ENCODE assay signal across 8 cellular contexts in the genomic region with DNA sequence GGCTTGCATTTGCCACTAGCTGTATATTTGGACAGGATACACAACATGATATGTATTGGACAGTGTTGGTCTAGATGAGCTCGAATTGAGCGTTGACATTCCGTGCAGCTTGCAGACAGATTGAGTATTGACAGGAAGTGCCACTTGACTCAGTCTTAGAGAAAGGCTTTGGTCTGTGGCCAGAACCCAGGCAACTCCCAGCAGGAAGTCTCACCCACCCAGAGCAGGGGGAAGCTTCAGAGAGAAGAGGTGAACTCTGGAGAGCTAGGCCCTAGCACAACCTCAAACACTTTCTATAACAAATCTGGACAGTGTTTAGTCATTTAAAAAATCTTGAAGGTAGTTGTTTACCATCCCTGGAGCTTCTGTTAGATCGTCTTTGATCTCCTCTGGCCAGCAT.
DNase-seq lines count a peak whose midpoint lies in the region; ATAC-seq, FAIRE-seq and TF ChIP-seq lines count a peak whose summit lies in the region.

No MANE protein-coding gene starts in this region.

- BruUV-seq in GM12878 (replicated peaks; lab: Mats Ljungman, UMichigan): no TSS peak

- no peaks in the 10 kb centered on the region for H4K20me1 ChIP-seq in GM12878 (ENCODE audit: control insufficient read depth, insufficient read depth)

- H3K4me1 ChIP-seq in GM12878 (ENCODE audit: control insufficient read depth, insufficient read depth, low read length): peaks cover 19% of the 10 kb centered on the region

- no peaks in the 10 kb centered on the region for H3K36me3 Mint-ChIP-seq in T-cell
- H3K36me3 Mint-ChIP-seq in mesothelial cell of epicardium: peaks cover 1% of the 10 kb centered on the region

- H3K27me3 Mint-ChIP-seq in T-cell (no peaks in the 10 kb centered on the region), mesothelial cell of epicardium (ENCODE audit: low read depth) (no peaks in the 10 kb centered on the region)

- RAD21 ChIA-PET in GM12878 (lab: Charles Lee; ENCODE audit: unreplicated experiment): interaction anchor here (0.9 to 1.4 kb wide), 6 partner anchors 9 to 96 kb away, joined by 3 to 5 read pairs (median 3); no protein-coding TSS in a partner anchor

- SMC1A ChIA-PET in GM12878 (lab: Charles Lee; ENCODE audit: uncharacterized antibody, unreplicated experiment): interaction anchor here (1.0 to 4.1 kb wide), 12 partner anchors 10 to 184 kb away, joined by 3 to 21 read pairs (median 4); no protein-coding TSS in a partner anchor

- peak; percentile 54 for FAIRE-seq in GM12878 (lab: Jason Lieb, UNC)

- TF ChIP-seq CTCF in GM12878 (IDR thresholded peaks at IDR 0.05 in 2 of 3, conservative IDR thresholded peaks at IDR 0.05 in 1 of 3; ENCODE audit: control insufficient read depth in 2 of 3, extremely low read depth in 1 of 3, insufficient read depth in 1 of 3, low read depth in 3 of 3, low read length in 3 of 3) (no peak), mesothelial cell of epicardium (IDR thresholded peaks at IDR 0.05; ENCODE audit: unreplicated experiment) (no peak)

- TF ChIP-seq EP300 in GM12878 (IDR thresholded peaks at IDR 0.05; ENCODE audit: borderline replicate concordance in 1 of 2, control insufficient read depth in 1 of 2, low read depth in 2 of 2, low read length in 2 of 2): no peak

- no peaks in the 10 kb centered on the region; a peak in 1 of 4 replicates for H3K36me3 ChIP-seq in GM12878 (ENCODE audit: control insufficient read depth in 2 of 2, insufficient read depth in 2 of 2, low read length in 1 of 2)

- H3K4me1 Mint-ChIP-seq in T-cell: peaks cover 4 to 28% (median 4%) of the 10 kb centered on the region in 3 donors
- H3K4me1 Mint-ChIP-seq in mesothelial cell of epicardium: peaks cover 12% of the 10 kb centered on the region

- H3K27ac Mint-ChIP-seq in T-cell (no peak overlapping the region), mesothelial cell of epicardium (no peak overlapping the region)

- ATAC-seq in HG03280 (IDR thresholded peaks at IDR 0.05; ENCODE audit: unreplicated experiment) (peak; percentile 70), T-cell (replicated peaks in 1 of 4) (peak; percentile 98 to 99 (median 99)), GM12878 (peak; percentile 94)

- H3K27me3 ChIP-seq in GM12878 (replicated peaks in 1 of 2; ENCODE audit: control insufficient read depth in 2 of 2, insufficient read depth in 2 of 2, low read length in 1 of 2): no peaks in the 10 kb centered on the region

- in situ Hi-C loops in GM12878 (cut with MboI): no loop called here

- peak; percentile 31 for DNase-seq in AG08395 (ENCODE audit: low spot score)
- peak; percentile 51 for DNase-seq in GM19240 (ENCODE audit: insufficient read length, low spot score)
- peak; percentile 30 to 76 (median 52) for DNase-seq in T-cell
- peak; percentile 63 for DNase-seq in GM12878 (ENCODE audit: low read depth, low spot score)
- peak in 2 of 3 experiments; percentile 18 to 34 for DNase-seq in stimulated activated CD4-positive, alpha-beta T cell treated with anti-CD3 and anti-CD28 coated beads, TNF-alpha, amount 100 ng/mL, for 4 hours (ENCODE audit: low read depth in 3 of 3)
- no peak for DNase-seq in inferior parietal cortex (ENCODE audit: extremely low spot score)
- no peak for DNase-seq in mesothelial cell of epicardium (ENCODE audit: low spot score in 2 of 2, unreplicated experiment in 2 of 2)

- H3K79me2 ChIP-seq in GM12878 (ENCODE audit: control insufficient read depth, insufficient read depth, low read length): no peaks in the 10 kb centered on the region

- CTCF ChIA-PET in T-cell (lab: Charles Lee) (no interaction called here), GM12878 (lab: Yijun Ruan, JAX) (interaction anchor here (0.6 to 1.3 kb wide), 6 partner anchors 13 to 597 kb away, joined by 3 to 5 read pairs (median 3); no protein-coding TSS in a partner anchor)

- H3K9me3 Mint-ChIP-seq in T-cell (peaks cover 0 to 4% (median 3%) of the 10 kb centered on the region in 3 donors), mesothelial cell of epicardium (peaks cover 15% of the 10 kb centered on the region)

- H3K27ac ChIP-seq in GM12878 (ENCODE audit: control insufficient read depth, insufficient read depth): no peak overlapping the region

- H3K4me3 Mint-ChIP-seq in T-cell (no peak overlapping the region), mesothelial cell of epicardium (no peak overlapping the region)

- H3K4me2 ChIP-seq in GM12878 (ENCODE audit: control insufficient read depth, insufficient read depth): peak overlapping the region; percentile 23; the same call in 1 of the 2 replicates

- H2AFZ ChIP-seq in GM12878 (ENCODE audit: control insufficient read depth, low read depth, low read length): peak overlapping the region; percentile 50

- intact Hi-C loops in GM12878 (cut with micrococcal nuclease; ENCODE audit: unreplicated experiment): loop anchor here (1.0 kb wide), 2 partner anchors 23 to 49 kb away; no protein-coding TSS in a partner anchor

- H3K9me3 ChIP-seq in GM12878 (replicated peaks; ENCODE audit: control insufficient read depth, insufficient read depth, low read length): no peaks in the 10 kb centered on the region; the same call in 1 of the 3 replicates

- WGBS in GM12878 (ENCODE audit: insufficient coverage, insufficient replicate concordance, low lambda C conversion rate, missing lambda C conversion rate): 14% methylated on average over 4 of the region's 4 CpGs

- no peak for TF ChIP-seq RAD21 in GM12878 (IDR thresholded peaks at IDR 0.05; ENCODE audit: insufficient read depth, low read depth, low read length)

- no peak overlapping the region for H3K9ac ChIP-seq in GM12878 (ENCODE audit: control insufficient read depth, insufficient read depth, low read length)

- TF ChIP-seq POLR2A in GM12878 (IDR thresholded peaks at IDR 0.05; ENCODE audit: low read depth, low read length): no peak

- H3K4me3 ChIP-seq in GM12878: no peak overlapping the region

- POLR2A ChIA-PET in T-cell (lab: Charles Lee): interaction anchor here (0.5 to 1.0 kb wide), 2 partner anchors 67 to 155 kb away, joined by 3 read pairs; no protein-coding TSS in a partner anchor
- POLR2A ChIA-PET in GM12878 (lab: Charles Lee): interaction anchor here (1.0 to 1.2 kb wide), 2 partner anchors 22 to 23 kb away, joined by 3 to 7 read pairs; no protein-coding TSS in a partner anchor

TF ChIP-seq in GM12878, 131 proteins besides CTCF, POLR2A, EP300 and RAD21 (continues in another document):
- TF ChIP-seq, protein P1, sequence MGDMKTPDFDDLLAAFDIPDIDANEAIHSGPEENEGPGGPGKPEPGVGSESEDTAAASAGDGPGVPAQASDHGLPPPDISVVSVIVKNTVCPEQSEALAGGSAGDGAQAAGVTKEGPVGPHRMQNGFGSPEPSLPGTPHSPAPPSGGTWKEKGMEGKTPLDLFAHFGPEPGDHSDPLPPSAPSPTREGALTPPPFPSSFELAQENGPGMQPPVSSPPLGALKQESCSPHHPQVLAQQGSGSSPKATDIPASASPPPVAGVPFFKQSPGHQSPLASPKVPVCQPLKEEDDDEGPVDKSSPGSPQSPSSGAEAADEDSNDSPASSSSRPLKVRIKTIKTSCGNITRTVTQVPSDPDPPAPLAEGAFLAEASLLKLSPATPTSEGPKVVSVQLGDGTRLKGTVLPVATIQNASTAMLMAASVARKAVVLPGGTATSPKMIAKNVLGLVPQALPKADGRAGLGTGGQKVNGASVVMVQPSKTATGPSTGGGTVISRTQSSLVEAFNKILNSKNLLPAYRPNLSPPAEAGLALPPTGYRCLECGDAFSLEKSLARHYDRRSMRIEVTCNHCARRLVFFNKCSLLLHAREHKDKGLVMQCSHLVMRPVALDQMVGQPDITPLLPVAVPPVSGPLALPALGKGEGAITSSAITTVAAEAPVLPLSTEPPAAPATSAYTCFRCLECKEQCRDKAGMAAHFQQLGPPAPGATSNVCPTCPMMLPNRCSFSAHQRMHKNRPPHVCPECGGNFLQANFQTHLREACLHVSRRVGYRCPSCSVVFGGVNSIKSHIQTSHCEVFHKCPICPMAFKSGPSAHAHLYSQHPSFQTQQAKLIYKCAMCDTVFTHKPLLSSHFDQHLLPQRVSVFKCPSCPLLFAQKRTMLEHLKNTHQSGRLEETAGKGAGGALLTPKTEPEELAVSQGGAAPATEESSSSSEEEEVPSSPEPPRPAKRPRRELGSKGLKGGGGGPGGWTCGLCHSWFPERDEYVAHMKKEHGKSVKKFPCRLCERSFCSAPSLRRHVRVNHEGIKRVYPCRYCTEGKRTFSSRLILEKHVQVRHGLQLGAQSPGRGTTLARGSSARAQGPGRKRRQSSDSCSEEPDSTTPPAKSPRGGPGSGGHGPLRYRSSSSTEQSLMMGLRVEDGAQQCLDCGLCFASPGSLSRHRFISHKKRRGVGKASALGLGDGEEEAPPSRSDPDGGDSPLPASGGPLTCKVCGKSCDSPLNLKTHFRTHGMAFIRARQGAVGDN (IDR thresholded peaks at IDR 0.05): peak; percentile 35; the same call in 1 of the 2 replicates
- no peak for TF ChIP-seq TAF1 (IDR thresholded peaks at IDR 0.05; ENCODE audit: borderline replicate concordance, low read depth, low read length)
- TF ChIP-seq, protein P2, sequence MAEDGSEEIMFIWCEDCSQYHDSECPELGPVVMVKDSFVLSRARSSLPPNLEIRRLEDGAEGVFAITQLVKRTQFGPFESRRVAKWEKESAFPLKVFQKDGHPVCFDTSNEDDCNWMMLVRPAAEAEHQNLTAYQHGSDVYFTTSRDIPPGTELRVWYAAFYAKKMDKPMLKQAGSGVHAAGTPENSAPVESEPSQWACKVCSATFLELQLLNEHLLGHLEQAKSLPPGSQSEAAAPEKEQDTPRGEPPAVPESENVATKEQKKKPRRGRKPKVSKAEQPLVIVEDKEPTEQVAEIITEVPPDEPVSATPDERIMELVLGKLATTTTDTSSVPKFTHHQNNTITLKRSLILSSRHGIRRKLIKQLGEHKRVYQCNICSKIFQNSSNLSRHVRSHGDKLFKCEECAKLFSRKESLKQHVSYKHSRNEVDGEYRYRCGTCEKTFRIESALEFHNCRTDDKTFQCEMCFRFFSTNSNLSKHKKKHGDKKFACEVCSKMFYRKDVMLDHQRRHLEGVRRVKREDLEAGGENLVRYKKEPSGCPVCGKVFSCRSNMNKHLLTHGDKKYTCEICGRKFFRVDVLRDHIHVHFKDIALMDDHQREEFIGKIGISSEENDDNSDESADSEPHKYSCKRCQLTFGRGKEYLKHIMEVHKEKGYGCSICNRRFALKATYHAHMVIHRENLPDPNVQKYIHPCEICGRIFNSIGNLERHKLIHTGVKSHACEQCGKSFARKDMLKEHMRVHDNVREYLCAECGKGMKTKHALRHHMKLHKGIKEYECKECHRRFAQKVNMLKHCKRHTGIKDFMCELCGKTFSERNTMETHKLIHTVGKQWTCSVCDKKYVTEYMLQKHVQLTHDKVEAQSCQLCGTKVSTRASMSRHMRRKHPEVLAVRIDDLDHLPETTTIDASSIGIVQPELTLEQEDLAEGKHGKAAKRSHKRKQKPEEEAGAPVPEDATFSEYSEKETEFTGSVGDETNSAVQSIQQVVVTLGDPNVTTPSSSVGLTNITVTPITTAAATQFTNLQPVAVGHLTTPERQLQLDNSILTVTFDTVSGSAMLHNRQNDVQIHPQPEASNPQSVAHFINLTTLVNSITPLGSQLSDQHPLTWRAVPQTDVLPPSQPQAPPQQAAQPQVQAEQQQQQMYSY (CRISPR knock-in tag; IDR thresholded peaks at IDR 0.05): no peak
- TF ChIP-seq RFX5 (IDR thresholded peaks at IDR 0.05; ENCODE audit: low read depth, low read length): no peak
- TF ChIP-seq HCFC1 (IDR thresholded peaks at IDR 0.05; ENCODE audit: low read length): no peak
- TF ChIP-seq NFIC (IDR thresholded peaks at IDR 0.05; ENCODE audit: low read depth, low read length): peak; percentile 56; the same call in 1 of the 2 replicates

Comparison
In these comparisons a context has a peak if more than half of its experiments do, and no peak if none do; other contexts are left out.
1. DNase-seq: peak in AG08395 (single experiment), GM19240 (single experiment), T-cell (34 of 34), GM12878 (single experiment) and stimulated activated CD4-positive, alpha-beta T cell treated with anti-CD3 and anti-CD28 coated beads, TNF-alpha, amount 100 ng/mL, for 4 hours (2 of 3); none in inferior parietal cortex (single experiment) and mesothelial cell of epicardium (0 of 2).
2. Peak in every context shown above with its lines, with median percentiles within 50 percentile points of each other: ATAC-seq.